12 cellular contexts compared by ENCODE assay signal in the genomic region with DNA sequence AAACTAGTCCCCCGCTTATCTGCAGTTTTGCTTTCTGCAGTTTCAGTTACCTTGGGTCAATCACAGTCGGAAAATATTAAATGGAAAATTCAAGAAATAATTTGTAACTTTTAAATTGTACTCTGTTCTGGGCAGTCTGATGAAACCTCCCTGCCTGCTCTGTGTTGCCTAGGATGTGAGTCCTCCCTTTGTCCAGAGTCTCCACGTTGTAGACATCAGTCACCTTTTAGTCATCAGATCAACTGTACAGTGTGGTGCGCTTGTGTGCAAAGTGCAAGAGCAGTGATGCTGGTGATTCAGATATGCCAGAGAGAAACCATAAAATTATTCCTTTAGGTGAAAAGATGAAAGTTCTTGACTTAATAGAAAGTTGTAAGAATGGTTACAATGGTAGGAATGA. TPM values are rescaled to one million over a fixed set of nuclear protein-coding genes. Genes with fewer than 3 reads are reported as not detected.
DNase-seq lines count a peak whose midpoint lies in the region; ATAC-seq, FAIRE-seq and TF ChIP-seq lines count a peak whose summit lies in the region.
"Had no signal": no experiment of that assay in that cellular context is flagged by ENCODE, and none has a peak within 500 bp of the region (broad histone marks: within the 10 kb centered on the region; RNA-seq: fewer than 3 reads in every experiment).

No MANE protein-coding gene starts in this region.

- BruUV-seq in HCT116 (replicated peaks; lab: Mats Ljungman, UMichigan), result no TSS peak

- TF ChIP-seq RAD21 in A549 (conservative IDR thresholded peaks at IDR 0.05 in 1 of 2, IDR thresholded peaks at IDR 0.05 in 1 of 2), result no peak
- TF ChIP-seq RAD21 in HCT116 (IDR thresholded peaks at IDR 0.05; ENCODE audit: low read depth), result no peak

- DNase-seq in A549 (ENCODE audit: low read depth in 1 of 2, low spot score in 1 of 2) (peak in 1 of 2 experiments; percentile 20), HCT116 (ENCODE audit: low read depth, low spot score) (peak; percentile 29), retina (no peak), NCI-H510A treated with DMSO at 0.1 percent for 48 hours (lab: John Stamatoyannopoulos, UW) (no peak), hepatocyte (ENCODE audit: low spot score) (no peak), GDM1 (lab: John Stamatoyannopoulos, UW) (no peak)
- DNase-seq: body of pancreas; CD8-positive, alpha-beta T cell had no signal

- intact Hi-C loops in HCT116 (cut with micrococcal nuclease), result no loop called here

- no peak overlapping the region for H3K4me3 ChIP-seq in A549
- no peak overlapping the region for H3K4me3 ChIP-seq in HCT116 (replicated peaks in 1 of 2; ENCODE audit: low read depth in 1 of 2, low read length in 2 of 2)
- no peak overlapping the region for H3K4me3 ChIP-seq in hepatocyte
- H3K4me3 ChIP-seq: body of pancreas had no signal

- peaks cover 7% of the 10 kb centered on the region; the same call in 2 of the 3 replicates for H3K4me1 ChIP-seq in A549
- H3K4me1 ChIP-seq in HCT116 (ENCODE audit: control insufficient read depth in 1 of 2, insufficient read depth in 2 of 2, low read length in 2 of 2), result peaks cover 2 to 36% of the 10 kb centered on the region in 2 experiments; a peak in 3 of 4 replicates
- no peaks in the 10 kb centered on the region for H3K4me1 ChIP-seq in hepatocyte (ENCODE audit: insufficient read depth)

- CTCF ChIA-PET in A549 (lab: Yijun Ruan, JAX) (no interaction called here), HCT116 (lab: Charles Lee) (no interaction called here)

- TF ChIP-seq EP300 in A549 (IDR thresholded peaks at IDR 0.05), result no peak

- no peaks in the 10 kb centered on the region for H3K9me3 ChIP-seq in A549
- H3K9me3 ChIP-seq in HCT116 (ENCODE audit: control insufficient read depth in 1 of 2, insufficient read depth in 1 of 2, low read depth in 1 of 2, low read length in 2 of 2), result no peaks in the 10 kb centered on the region
- no peaks in the 10 kb centered on the region for H3K9me3 ChIP-seq in hepatocyte (ENCODE audit: low read depth)
- H3K9me3 ChIP-seq: body of pancreas had no signal

- H3K27me3 ChIP-seq in HCT116 (ENCODE audit: insufficient read depth, low read length), result no peaks in the 10 kb centered on the region
- no peaks in the 10 kb centered on the region for H3K27me3 ChIP-seq in hepatocyte
- H3K27me3 ChIP-seq: body of pancreas had no signal

- no peak for TF ChIP-seq CTCF in A549 (IDR thresholded peaks at IDR 0.05)
- no peak for TF ChIP-seq CTCF in HCT116 (IDR thresholded peaks at IDR 0.05 in 2 of 3, conservative IDR thresholded peaks at IDR 0.05 in 1 of 3; ENCODE audit: borderline replicate concordance in 1 of 3, insufficient read depth in 1 of 3, low read depth in 2 of 3, low read length in 2 of 3)
- no peak for TF ChIP-seq CTCF in nephron (IDR thresholded peaks at IDR 0.05; ENCODE audit: unreplicated experiment in 3 of 3)
- no peak for TF ChIP-seq CTCF in hepatocyte (IDR thresholded peaks at IDR 0.05; ENCODE audit: poor library complexity)

- peaks cover 14% of the 10 kb centered on the region for H3K27me3 Mint-ChIP-seq in activated naive CD4-positive, alpha-beta T cell treated with anti-CD3 and anti-CD28 coated beads, Interleukin-2, amount 50 U/mL, for 24 hours
- H3K27me3 Mint-ChIP-seq in nephron (ENCODE audit: low read depth), result no peaks in the 10 kb centered on the region

- H3K79me2 ChIP-seq in HCT116 (ENCODE audit: insufficient read depth, low read length) (no peaks in the 10 kb centered on the region), hepatocyte (no peaks in the 10 kb centered on the region)

- peak overlapping the region in 1 of 2 experiments; percentile 19; a peak in 1 of 6 replicates for H3K27ac ChIP-seq in A549
- H3K27ac ChIP-seq in HCT116 (ENCODE audit: low read depth, low read length), result no peak overlapping the region
- no peak overlapping the region for H3K27ac ChIP-seq in hepatocyte
- H3K27ac ChIP-seq: body of pancreas had no signal

- H3K9me2 ChIP-seq in HCT116 (ENCODE audit: insufficient read depth) (peaks cover 3% of the 10 kb centered on the region; the same call in 1 of the 2 replicates), hepatocyte (replicated peaks; ENCODE audit: insufficient read depth) (no peaks in the 10 kb centered on the region)

- peak overlapping the region; percentile 74 for H3K4me3 Mint-ChIP-seq in activated naive CD4-positive, alpha-beta T cell treated with anti-CD3 and anti-CD28 coated beads, Interleukin-2, amount 50 U/mL, for 24 hours
- peak overlapping the region in 2 of 3 experiments; percentile 48 to 67 for H3K4me3 Mint-ChIP-seq in nephron

- ATAC-seq in A549 (peak; percentile 63 to 64; a peak in 5 of 6 replicates), HCT116 (peak; percentile 31; the same call in 1 of the 2 replicates)
- ATAC-seq: body of pancreas; CD8-positive, alpha-beta T cell had no signal

- H3K4me1 Mint-ChIP-seq in activated naive CD4-positive, alpha-beta T cell treated with anti-CD3 and anti-CD28 coated beads, Interleukin-2, amount 50 U/mL, for 24 hours, result peaks cover 34% of the 10 kb centered on the region
- peaks cover 25% of the 10 kb centered on the region for H3K4me1 Mint-ChIP-seq in nephron

- POLR2A ChIA-PET in A549 (lab: Yijun Ruan, JAX), result no interaction called here
- POLR2A ChIA-PET in HCT116 (lab: Charles Lee), result no interaction called here

- H3K4me2 ChIP-seq in A549, result peak overlapping the region; percentile 21
- H3K4me2 ChIP-seq in HCT116 (ENCODE audit: low read length), result peak overlapping the region; percentile 97
- no peak overlapping the region for H3K4me2 ChIP-seq in hepatocyte

- peak overlapping the region; percentile 96 for H3K27ac Mint-ChIP-seq in activated naive CD4-positive, alpha-beta T cell treated with anti-CD3 and anti-CD28 coated beads, Interleukin-2, amount 50 U/mL, for 24 hours
- no peak overlapping the region for H3K27ac Mint-ChIP-seq in nephron
- H3K27ac Mint-ChIP-seq: CD8-positive, alpha-beta T cell had no signal

- no peak for FAIRE-seq in A549 (lab: Jason Lieb, UNC)

- peak overlapping the region; percentile 29; the same call in 1 of the 2 replicates for H3K9ac ChIP-seq in HCT116 (ENCODE audit: low read length)

- no peaks in the 10 kb centered on the region for H4K20me1 ChIP-seq in HCT116 (ENCODE audit: insufficient read depth)
- H4K20me1 ChIP-seq in hepatocyte (ENCODE audit: insufficient read depth, poor library complexity, severe bottlenecking), result no peaks in the 10 kb centered on the region

- H3K36me3 Mint-ChIP-seq in activated naive CD4-positive, alpha-beta T cell treated with anti-CD3 and anti-CD28 coated beads, Interleukin-2, amount 50 U/mL, for 24 hours, result peaks cover 2% of the 10 kb centered on the region
- H3K36me3 Mint-ChIP-seq in nephron (ENCODE audit: low read depth), result no peaks in the 10 kb centered on the region
- H3K36me3 Mint-ChIP-seq: CD8-positive, alpha-beta T cell had no signal

- WGBS in A549 (ENCODE audit: missing lambda C conversion rate), result 38% methylated on average over 4 of the region's 4 CpGs
- whole genome bisulfite sequencing in hepatocyte (ENCODE audit: low lambda C conversion rate, missing lambda C conversion rate), result 74% methylated on average over 4 of the region's 4 CpGs

- H3K36me3 ChIP-seq in HCT116 (ENCODE audit: control insufficient read depth in 1 of 2, insufficient read depth in 2 of 2, low read length in 2 of 2) (no peaks in the 10 kb centered on the region), hepatocyte (replicated peaks; ENCODE audit: insufficient read depth, low read depth) (no peaks in the 10 kb centered on the region)

- TF ChIP-seq POLR2A in A549 (IDR thresholded peaks at IDR 0.05; ENCODE audit: low read length) (no peak), HCT116 (IDR thresholded peaks at IDR 0.05; ENCODE audit: borderline replicate concordance, extremely low read depth, insufficient read depth, insufficient read length) (no peak)

- RAD21 ChIA-PET in HCT116 (lab: Charles Lee; ENCODE audit: low non-redundant PET in 1 of 2, low total read pairs in 2 of 2, uncharacterized antibody in 2 of 2, unreplicated experiment in 2 of 2), result no interaction called here

- H3K9me3 Mint-ChIP-seq in activated naive CD4-positive, alpha-beta T cell treated with anti-CD3 and anti-CD28 coated beads, Interleukin-2, amount 50 U/mL, for 24 hours, result peaks cover 14% of the 10 kb centered on the region
- H3K9me3 Mint-ChIP-seq in nephron, result no peaks in the 10 kb centered on the region
- H3K9me3 Mint-ChIP-seq: CD8-positive, alpha-beta T cell had no signal

- H2AFZ ChIP-seq in HCT116 (ENCODE audit: low read depth, low read length, poor library complexity, severe bottlenecking), result peak overlapping the region; percentile 92
- no peak overlapping the region for H2AFZ ChIP-seq in hepatocyte

TF ChIP-seq in A549, 52 proteins besides CTCF, POLR2A, EP300 and RAD21 (continues in another document):
- no peak for TF ChIP-seq JUNB (IDR thresholded peaks at IDR 0.05)
- TF ChIP-seq, protein P1, sequence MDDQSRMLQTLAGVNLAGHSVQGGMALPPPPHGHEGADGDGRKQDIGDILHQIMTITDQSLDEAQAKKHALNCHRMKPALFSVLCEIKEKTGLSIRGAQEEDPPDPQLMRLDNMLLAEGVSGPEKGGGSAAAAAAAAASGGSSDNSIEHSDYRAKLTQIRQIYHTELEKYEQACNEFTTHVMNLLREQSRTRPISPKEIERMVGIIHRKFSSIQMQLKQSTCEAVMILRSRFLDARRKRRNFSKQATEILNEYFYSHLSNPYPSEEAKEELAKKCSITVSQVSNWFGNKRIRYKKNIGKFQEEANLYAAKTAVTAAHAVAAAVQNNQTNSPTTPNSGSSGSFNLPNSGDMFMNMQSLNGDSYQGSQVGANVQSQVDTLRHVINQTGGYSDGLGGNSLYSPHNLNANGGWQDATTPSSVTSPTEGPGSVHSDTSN (IDR thresholded peaks at IDR 0.05), result no peak
- no peak for TF ChIP-seq KDM1A (IDR thresholded peaks at IDR 0.05; ENCODE audit: low read depth)

TF ChIP-seq in HCT116, 20 proteins besides CTCF, POLR2A, EP300 and RAD21 (continues in another document):
- TF ChIP-seq POLR2AphosphoS5 (IDR thresholded peaks at IDR 0.05; ENCODE audit: low read depth, low read length) (0 out of 2 replicates have a peak, but pooled peaks have one; percentile 22), SRF (IDR thresholded peaks at IDR 0.05; ENCODE audit: low read depth) (no peak), EZH2 (IDR thresholded peaks at IDR 0.05) (no peak), YY1 (IDR thresholded peaks at IDR 0.05; ENCODE audit: extremely low read depth, insufficient replicate concordance, low read depth, low read length) (no peak), SP1 (IDR thresholded peaks at IDR 0.05; ENCODE audit: low read depth) (peak; percentile 34; the same call in 1 of the 2 replicates)

RNA-seq across cellular contexts. Expression of a gene that starts 1.5 kb away (rescaled TPM):
- 0.21 TPM in 2 replicates for polyA plus RNA-seq in A549 (2011; rRNA removed)
- 0.05 and 0.11 TPM in 2 replicates for polyA plus RNA-seq in A549 (2012; cell fraction: cytosol; rRNA removed)
- 0.04 TPM in 1 of 2 replicates, not detected in the other for polyA plus RNA-seq in A549 (2012; cell fraction: nucleus; rRNA removed)
- polyA plus RNA-seq in A549 (2017; fragmentation: RNase III; extraction: RNeasy Plus Mini Kit Qiagen cat#74134 plus additional on column Dnase treatment), result 0.18 to 0.29 TPM (median 0.26 TPM) in 3 replicates
- polyA minus RNA-seq in A549 (2011; rRNA and poly(A)+ RNA removed), result not detected in 2 replicates
- total RNA-seq in HCT116 (2021; ENCODE audit: unreplicated experiment), result 0.20 TPM
- 0.14 TPM in 1 of 2 replicates, not detected in the other for polyA plus RNA-seq in HCT116 (2012)
- not detected in 2 replicates for total RNA-seq in hepatocyte
- polyA plus RNA-seq in hepatocyte, result 1.1 TPM in 1 of 2 replicates, not detected in the other
- total RNA-seq: body of pancreas; CD8-positive, alpha-beta T cell; glomerular endothelial cell; HT-29 had no signal
